In the genomic region with DNA sequence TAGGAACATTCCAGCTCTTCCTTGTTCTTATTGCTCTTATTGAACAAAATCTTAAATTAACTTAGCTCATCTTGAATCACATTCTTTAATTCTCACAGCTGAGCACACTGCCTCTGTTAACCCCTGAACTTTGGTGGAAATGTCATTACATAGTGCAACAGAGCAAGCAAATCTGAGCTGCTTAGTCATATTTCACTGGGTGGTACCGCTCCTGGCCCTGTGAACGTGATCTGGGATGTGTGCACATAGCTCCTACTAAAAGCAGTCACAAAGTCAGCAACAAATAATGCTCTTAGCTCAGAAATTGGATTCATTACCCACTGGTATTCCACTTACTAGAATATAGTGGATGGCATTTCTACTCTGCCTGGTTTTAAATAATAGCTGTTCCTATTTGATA, we compare ENCODE assay signal across 13 cellular contexts. TPM values are rescaled to one million over a fixed set of nuclear protein-coding genes. Genes with fewer than 3 reads are reported as not detected.
A peak's percentile ranks its signal among the peaks of the same experiment; 100 is the strongest.
DNase-seq lines count a peak whose midpoint lies in the region; ATAC-seq lines count a peak whose summit lies in the region.
"Had no signal": no experiment of that assay in that cellular context is flagged by ENCODE, and none has a peak within 500 bp of the region (broad histone marks: within the 10 kb centered on the region; RNA-seq: fewer than 3 reads in every experiment).

No MANE protein-coding gene starts in this region.

- H3K4me1 ChIP-seq in naive thymus-derived CD4-positive, alpha-beta T cell (ENCODE audit: control insufficient read depth in 2 of 2, insufficient read depth in 2 of 2, low read length in 2 of 2) = peaks cover 10 to 43% of the 10 kb centered on the region in 2 donors
- H3K4me1 ChIP-seq: prostate gland had no signal

- H3K9me3 Mint-ChIP-seq in T-helper 2 cell treated with Interferon-gamma antibody and Interleukin-4, amounts not matched to agents 5 μg/mL and 100 μg/mL, for 36 hours = no peaks in the 10 kb centered on the region
- peaks cover 0 to 1% (median 0%) of the 10 kb centered on the region in 11 donors for H3K9me3 Mint-ChIP-seq in naive thymus-derived CD4-positive, alpha-beta T cell

- H3K36me3 ChIP-seq in naive thymus-derived CD4-positive, alpha-beta T cell (ENCODE audit: control insufficient read depth in 2 of 3, insufficient read depth in 3 of 3, low read length in 3 of 3) = no peaks in the 10 kb centered on the region
- H3K36me3 ChIP-seq: prostate gland had no signal

- ATAC-seq in naive thymus-derived CD4-positive, alpha-beta T cell = no peak

- peaks cover 63% of the 10 kb centered on the region for H3K4me1 Mint-ChIP-seq in T-helper 2 cell treated with Interferon-gamma antibody and Interleukin-4, amounts not matched to agents 5 μg/mL and 100 μg/mL, for 36 hours (ENCODE audit: low read depth)
- H3K4me1 Mint-ChIP-seq in naive thymus-derived CD4-positive, alpha-beta T cell = peaks cover 31 to 91% (median 84%) of the 10 kb centered on the region in 7 donors

- H3K36me3 Mint-ChIP-seq in T-helper 2 cell treated with Interferon-gamma antibody and Interleukin-4, amounts not matched to agents 5 μg/mL and 100 μg/mL, for 36 hours (ENCODE audit: low read depth) = peaks cover 31% of the 10 kb centered on the region
- peaks cover 0 to 9% (median 0%) of the 10 kb centered on the region in 5 donors for H3K36me3 Mint-ChIP-seq in naive thymus-derived CD4-positive, alpha-beta T cell
- H3K36me3 Mint-ChIP-seq: naive B cell had no signal

- no peaks in the 10 kb centered on the region for H3K27me3 Mint-ChIP-seq in T-helper 2 cell treated with Interferon-gamma antibody and Interleukin-4, amounts not matched to agents 5 μg/mL and 100 μg/mL, for 36 hours (ENCODE audit: low read depth)
- no peaks in the 10 kb centered on the region for H3K27me3 Mint-ChIP-seq in naive thymus-derived CD4-positive, alpha-beta T cell
- H3K27me3 Mint-ChIP-seq: naive B cell had no signal

- H3K9me3 ChIP-seq in naive thymus-derived CD4-positive, alpha-beta T cell (ENCODE audit: control insufficient read depth in 2 of 3, low read length in 3 of 3) = no peaks in the 10 kb centered on the region
- H3K9me3 ChIP-seq: prostate gland had no signal

- no peak for DNase-seq in T-helper 2 cell treated with Interferon-gamma antibody and Interleukin-4, amounts not matched to agents 5 μg/mL and 100 μg/mL, for 36 hours (ENCODE audit: low spot score)
- DNase-seq in T-helper 2 cell (no peak), HT1080 (ENCODE audit: low read depth) (peak; percentile 17), dedifferentiated amniotic fluid mesenchymal stem cell (ENCODE audit: extremely low spot score) (peak; percentile 42), amniotic stem cell (lab: John Stamatoyannopoulos, UW) (no peak), NCI-H524 treated with DMSO at 0.1 percent for 48 hours (lab: John Stamatoyannopoulos, UW) (no peak), NOMO-1 treated with dmso at 0.1 percent for 144 hours (lab: John Stamatoyannopoulos, UW; ENCODE audit: unreplicated experiment) (no peak)
- DNase-seq in naive thymus-derived CD4-positive, alpha-beta T cell = no peak
- DNase-seq: activated CD4-positive, alpha-beta T cell treated with anti-CD3 and anti-CD28 coated beads, Interleukin-2, amount 50 U/mL, for 1 hour; GF-D8; naive B cell had no signal

- CTCF ChIA-PET in naive thymus-derived CD4-positive, alpha-beta T cell (lab: Charles Lee) = interaction anchor here (0.6 to 1.0 kb wide), 2 partner anchors 26 to 58 kb away, joined by 3 read pairs; no protein-coding TSS in a partner anchor

- peak overlapping the region; percentile 63 for H3K27ac Mint-ChIP-seq in T-helper 2 cell treated with Interferon-gamma antibody and Interleukin-4, amounts not matched to agents 5 μg/mL and 100 μg/mL, for 36 hours
- peak overlapping the region in 5 of 9 donors; percentile 12 to 83 (median 55) for H3K27ac Mint-ChIP-seq in naive thymus-derived CD4-positive, alpha-beta T cell

- no peaks in the 10 kb centered on the region for H3K27me3 ChIP-seq in naive thymus-derived CD4-positive, alpha-beta T cell (ENCODE audit: control insufficient read depth in 2 of 2, insufficient read depth in 2 of 2, low read length in 2 of 2)

- no peak overlapping the region for H3K4me3 Mint-ChIP-seq in T-helper 2 cell treated with Interferon-gamma antibody and Interleukin-4, amounts not matched to agents 5 μg/mL and 100 μg/mL, for 36 hours
- H3K4me3 Mint-ChIP-seq in naive thymus-derived CD4-positive, alpha-beta T cell = peak overlapping the region in 1 of 10 donors; percentile 8
- H3K4me3 Mint-ChIP-seq: naive B cell had no signal

- POLR2A ChIA-PET in naive thymus-derived CD4-positive, alpha-beta T cell (lab: Charles Lee) = interaction anchor here (0.7 to 0.9 kb wide), 2 partner anchors 12 to 56 kb away, joined by 4 to 5 read pairs; no protein-coding TSS in a partner anchor

- intact Hi-C loops in naive thymus-derived CD4-positive, alpha-beta T cell (cut with micrococcal nuclease) = loop anchor here in 1 of 2 donors (5.0 kb wide), 1 partner anchor 35 kb away; no protein-coding TSS in a partner anchor

- H3K27ac ChIP-seq in naive thymus-derived CD4-positive, alpha-beta T cell (ENCODE audit: low read depth, low read length) = no peak overlapping the region
- H3K27ac ChIP-seq: 22Rv1, prostate gland had no signal

- H3K4me3 ChIP-seq in naive thymus-derived CD4-positive, alpha-beta T cell (ENCODE audit: low read length) = no peak overlapping the region
- H3K4me3 ChIP-seq: prostate gland had no signal

RNA-seq across cellular contexts. Expression of gene ARHGEF6, which starts 27.9 kb away (rescaled TPM):
- 3.2 and 3.5 TPM in 2 replicates for total RNA-seq in HT1080 (2014; rRNA removed; shearing (Covaris generic))
- polyA plus RNA-seq in HT1080 (2015; cell fraction: cytosol; rRNA removed) = 2.8 and 4.6 TPM in 2 replicates
- polyA plus RNA-seq in HT1080 (2015; cell fraction: nucleus; rRNA removed) = 5.7 and 6.1 TPM in 2 replicates
- 100 to 1,000 TPM in 1 of 5 experiments, 10 to 100 TPM in 4; 66.1 to 102 (median 81.5) TPM for total RNA-seq in naive thymus-derived CD4-positive, alpha-beta T cell
- polyA plus RNA-seq in naive thymus-derived CD4-positive, alpha-beta T cell = 10 to 100 TPM; 88.2 to 99.0 TPM

Comparison
In these comparisons a context has a peak if more than half of its experiments do, and no peak if none do; other contexts are left out.
1. DNase-seq: peak in HT1080 (single experiment) and dedifferentiated amniotic fluid mesenchymal stem cell (single experiment); none in T-helper 2 cell treated with Interferon-gamma antibody and Interleukin-4, amounts not matched to agents 5 μg/mL and 100 μg/mL, for 36 hours (single experiment), T-helper 2 cell (0 of 5), naive thymus-derived CD4-positive, alpha-beta T cell (0 of 9), amniotic stem cell (single experiment), NCI-H524 treated with DMSO at 0.1 percent for 48 hours (single experiment) and NOMO-1 treated with dmso at 0.1 percent for 144 hours (single experiment).
2. RNA of gene ARHGEF6, which starts 27.9 kb away (total RNA-seq): 66.1 to 102 TPM in naive thymus-derived CD4-positive, alpha-beta T cell; 3.2 to 3.5 TPM in HT1080; every median in the first group is over 10 times any median in the second.